ENCODE assay signal across 15 cellular contexts in genomic region chr16:89007371-89008249, GRCh38.
"Had no signal": no experiment of that assay in that cellular context is flagged by ENCODE, and none has a peak within 500 bp of the region (broad histone marks: within the 10 kb centered on the region; RNA-seq: fewer than 3 reads in every experiment).

No MANE protein-coding gene starts in this region.

- H3K9me3 Mint-ChIP-seq: activated T-helper 17 cell treated with anti-CD3 and anti-CD28 coated beads, Interleukin-2, amount 50 U/mL, for 72 hours; dendritic cell treated with granulocyte-macrophage colony-stimulating factor and Interleukin-4, amounts not matched to agents 40 ng/mL and 50 ng/mL, for 4 days; effector memory CD8-positive, alpha-beta T cell had no signal

- H3K27ac Mint-ChIP-seq: activated T-helper 17 cell treated with anti-CD3 and anti-CD28 coated beads, Interleukin-2, amount 50 U/mL, for 72 hours; dendritic cell treated with granulocyte-macrophage colony-stimulating factor and Interleukin-4, amounts not matched to agents 40 ng/mL and 50 ng/mL, for 4 days; effector memory CD8-positive, alpha-beta T cell; stimulated activated memory B cell treated with anti-CD40 and anti-IgM and Interleukin-4, amounts not matched to agents 10 μg/mL and 1 μg/mL and 100 μg/mL, for 72 hours had no signal

- H3K4me3 ChIP-seq: thyroid gland, uterus had no signal

- ATAC-seq: activated CD4-positive, CD25-positive, alpha-beta regulatory T cell treated with anti-CD3 and anti-CD28 coated beads, Interleukin-2, amount 50 U/mL, for 24 hours; activated T-helper 17 cell treated with anti-CD3 and anti-CD28 coated beads, Interleukin-2, amount 50 U/mL, for 72 hours; effector memory CD8-positive, alpha-beta T cell; left lobe of liver; stimulated activated memory B cell treated with anti-CD40 and anti-IgM and Interleukin-4, amounts not matched to agents 10 μg/mL and 1 μg/mL and 100 μg/mL, for 72 hours had no signal

- H3K4me3 Mint-ChIP-seq: activated T-helper 17 cell treated with anti-CD3 and anti-CD28 coated beads, Interleukin-2, amount 50 U/mL, for 72 hours; dendritic cell treated with granulocyte-macrophage colony-stimulating factor and Interleukin-4, amounts not matched to agents 40 ng/mL and 50 ng/mL, for 4 days; effector memory CD8-positive, alpha-beta T cell; stimulated activated memory B cell treated with anti-CD40 and anti-IgM and Interleukin-4, amounts not matched to agents 10 μg/mL and 1 μg/mL and 100 μg/mL, for 72 hours had no signal

- H3K36me3 ChIP-seq: brain microvascular endothelial cell, thyroid gland, uterus had no signal

- H3K36me3 Mint-ChIP-seq: stimulated activated memory B cell treated with anti-CD40 and anti-IgM and Interleukin-4, amounts not matched to agents 10 μg/mL and 1 μg/mL and 100 μg/mL, for 72 hours had no signal

- H3K4me1 ChIP-seq: thyroid gland, uterus had no signal

- DNase-seq: activated naive CD4-positive, alpha-beta T cell treated with Interleukin-2 at 50 U/mL for 16 hours; anterior cingulate cortex; brain microvascular endothelial cell; cerebellar nuclear complex; effector memory CD8-positive, alpha-beta T cell; mesendoderm; stimulated activated CD4-positive, alpha-beta T cell treated with anti-CD3 and anti-CD28 coated beads, Interleukin-2, amount 100 ng/mL, for 48 hours; thyroid gland; uterus had no signal

- H3K9me3 ChIP-seq: thyroid gland, uterus had no signal

- H3K27me3 ChIP-seq: brain microvascular endothelial cell, thyroid gland, uterus had no signal

- H3K27ac ChIP-seq: brain microvascular endothelial cell, epithelial cell of prostate, thyroid gland, uterus had no signal
